Comparison of ENCODE assay signal across 23 cellular contexts in the genomic region with DNA sequence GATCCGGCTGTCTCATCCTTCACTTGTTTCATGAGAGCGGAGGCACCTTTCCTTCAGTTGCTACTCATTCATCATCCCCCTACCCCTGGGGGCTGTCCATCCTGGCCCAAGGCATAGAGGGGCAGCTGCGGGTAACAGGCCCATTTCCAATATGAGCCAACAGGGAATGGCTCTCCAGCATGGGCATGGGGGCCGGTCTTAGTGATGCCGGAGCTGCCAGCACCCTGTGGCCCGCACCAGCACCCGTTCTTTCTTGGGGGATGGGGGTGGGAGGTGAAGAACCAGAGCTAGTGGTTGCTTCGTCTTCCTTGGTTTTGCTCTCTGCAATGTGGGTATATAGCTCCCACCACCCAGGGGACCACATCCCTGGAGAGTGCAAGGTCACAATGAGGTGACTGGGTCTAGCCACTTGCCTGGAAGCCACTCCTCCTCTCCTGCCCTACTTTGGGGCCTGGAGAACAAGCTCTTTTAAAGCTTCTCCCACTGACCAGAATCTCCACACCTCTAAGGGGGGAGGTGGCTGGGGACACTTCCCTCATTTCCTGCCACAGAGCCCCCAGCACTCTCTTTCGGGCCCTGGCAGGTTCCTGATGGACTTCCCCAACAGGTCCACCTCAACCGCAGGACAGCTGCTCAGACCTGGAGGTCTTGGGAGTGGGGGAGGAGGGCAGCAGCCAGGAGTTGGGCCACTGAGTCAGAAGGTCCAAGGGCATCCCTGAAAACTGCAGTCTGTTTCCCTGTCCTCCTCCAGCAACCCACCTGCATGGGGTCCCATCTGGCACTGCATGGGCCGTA. TPM values are rescaled to one million over a fixed set of nuclear protein-coding genes. Genes with fewer than 3 reads are reported as not detected.
A peak's percentile ranks its signal among the peaks of the same experiment; 100 is the strongest.
DNase-seq lines count a peak whose midpoint lies in the region; ATAC-seq, FAIRE-seq and TF ChIP-seq lines count a peak whose summit lies in the region.
"Had no signal": no experiment of that assay in that cellular context is flagged by ENCODE, and none has a peak within 500 bp of the region (broad histone marks: within the 10 kb centered on the region; RNA-seq: fewer than 3 reads in every experiment).

No MANE protein-coding gene starts in this region.

- intact Hi-C loops in natural killer cell (cut with micrococcal nuclease), result no loop called here
- intact Hi-C loops in kidney (cut with DNase I), result no loop called here

- H3K4me1 Mint-ChIP-seq in natural killer cell treated with Interleukin-12 subunit alpha and Interleukin-12 subunit beta and Interleukin-15 and Interleukin-18, amount 100 ng/mL, for 72 hours (ENCODE audit: low read depth in 2 of 2), result peaks cover 5 to 6% of the 10 kb centered on the region in 2 donors
- peaks cover 0 to 6% of the 10 kb centered on the region in 2 donors for H3K4me1 Mint-ChIP-seq in natural killer cell

- H2AFZ ChIP-seq in neuronal stem cell (ENCODE audit: low read length), result no peak overlapping the region

- peak; percentile 44 for DNase-seq in natural killer cell treated with Interleukin-12 subunit alpha and Interleukin-12 subunit beta and Interleukin-15 and Interleukin-18, amount 100 ng/mL, for 72 hours (ENCODE audit: low spot score)
- DNase-seq in natural killer cell (no peak), kidney (peak; percentile 49), neuronal stem cell (ENCODE audit: low spot score) (no peak), urothelium cell line (ENCODE audit: low spot score) (no peak), substantia nigra (lab: John Stamatoyannopoulos, UW) (no peak), T-helper 1 cell (no peak), globus pallidus (ENCODE audit: low spot score) (no peak)
- DNase-seq: ACHN; BE2C; C1 segment of cervical spinal cord; CD4-positive, CD25-positive, alpha-beta regulatory T cell; COR-L47; DMS 273 treated with DMSO at 0.1 percent for 48 hours; DMS53; DND-41; EL; H9 had no signal

- peak overlapping the region; percentile 14 for H2AK5ac ChIP-seq in neuronal stem cell (ENCODE audit: low read depth, low read length)

- peak overlapping the region; percentile 46 for H3K18ac ChIP-seq in neuronal stem cell (ENCODE audit: low read length)

- no peak for TF ChIP-seq CTCF in natural killer cell (IDR thresholded peaks at IDR 0.05)
- no peak for TF ChIP-seq CTCF in kidney (IDR thresholded peaks at IDR 0.05; ENCODE audit: borderline replicate concordance, extremely low read depth, insufficient read depth)

- peaks cover 1% of the 10 kb centered on the region for H3K79me1 ChIP-seq in neuronal stem cell (ENCODE audit: low read depth, low read length)

- no peak for FAIRE-seq in kidney (lab: Jason Lieb, UNC)
- peak; percentile 40 for FAIRE-seq in urothelium cell line (lab: Jason Lieb, UNC)
- FAIRE-seq: A204.1, GM12878, H1 had no signal

- H3K4me2 ChIP-seq in neuronal stem cell (ENCODE audit: insufficient read depth, low read length, poor library complexity, severe bottlenecking), result no peak overlapping the region

- no peak overlapping the region for H2BK12ac ChIP-seq in neuronal stem cell (ENCODE audit: low read length)

- no peak for ATAC-seq in natural killer cell treated with Interleukin-12 subunit alpha and Interleukin-12 subunit beta and Interleukin-15 and Interleukin-18, amount 100 ng/mL, for 72 hours
- ATAC-seq in natural killer cell, result no peak
- ATAC-seq: GM12878 had no signal

- no peak overlapping the region for H3K4me3 Mint-ChIP-seq in natural killer cell treated with Interleukin-12 subunit alpha and Interleukin-12 subunit beta and Interleukin-15 and Interleukin-18, amount 100 ng/mL, for 72 hours
- H3K4me3 Mint-ChIP-seq in natural killer cell, result no peak overlapping the region
- H3K4me3 Mint-ChIP-seq: CD4-positive, CD25-positive, alpha-beta regulatory T cell; H9 had no signal

- no peak overlapping the region for H3K27ac Mint-ChIP-seq in natural killer cell treated with Interleukin-12 subunit alpha and Interleukin-12 subunit beta and Interleukin-15 and Interleukin-18, amount 100 ng/mL, for 72 hours
- no peak overlapping the region for H3K27ac Mint-ChIP-seq in natural killer cell
- H3K27ac Mint-ChIP-seq: CD8-positive, alpha-beta memory T cell; H9 had no signal

- no peaks in the 10 kb centered on the region for H3K27me3 Mint-ChIP-seq in natural killer cell treated with Interleukin-12 subunit alpha and Interleukin-12 subunit beta and Interleukin-15 and Interleukin-18, amount 100 ng/mL, for 72 hours
- H3K27me3 Mint-ChIP-seq in natural killer cell (ENCODE audit: low read depth in 2 of 2), result peaks cover 0 to 6% of the 10 kb centered on the region in 2 donors

- peaks cover 5 to 7% of the 10 kb centered on the region in 2 donors for H3K4me1 ChIP-seq in kidney (ENCODE audit: control insufficient read depth in 1 of 2, insufficient read depth in 1 of 2, low read depth in 1 of 2, low read length in 2 of 2)
- H3K4me1 ChIP-seq in neuronal stem cell (ENCODE audit: control insufficient read depth in 2 of 2, insufficient read depth in 1 of 2, low read depth in 1 of 2, low read length in 2 of 2), result peaks cover 0 to 4% of the 10 kb centered on the region in 2 donors

- H3K27ac ChIP-seq in kidney (ENCODE audit: low read depth in 2 of 2, low read length in 2 of 2), result no peak overlapping the region
- no peak overlapping the region for H3K27ac ChIP-seq in neuronal stem cell (replicated peaks; ENCODE audit: low read length)
- H3K27ac ChIP-seq in substantia nigra (ENCODE audit: low read depth, low read length, poor library complexity, severe bottlenecking), result no peak overlapping the region

- H3K14ac ChIP-seq in neuronal stem cell (ENCODE audit: low read length), result no peak overlapping the region

- H3K9me3 Mint-ChIP-seq in natural killer cell treated with Interleukin-12 subunit alpha and Interleukin-12 subunit beta and Interleukin-15 and Interleukin-18, amount 100 ng/mL, for 72 hours, result no peaks in the 10 kb centered on the region
- no peaks in the 10 kb centered on the region for H3K9me3 Mint-ChIP-seq in natural killer cell
- H3K9me3 Mint-ChIP-seq: CD4-positive, CD25-positive, alpha-beta regulatory T cell; CD8-positive, alpha-beta memory T cell; H9; IgD-negative memory B cell had no signal

- WGBS in neuronal stem cell (ENCODE audit: extremely low coverage in 2 of 2, insufficient read length in 2 of 2, insufficient replicate concordance in 1 of 2), 2 donors, result no CpG with 5 or more reads among the region's 11 CpGs

- H3K4me3 ChIP-seq in kidney (ENCODE audit: low read length in 2 of 2) (no peak overlapping the region), neuronal stem cell (ENCODE audit: low read length in 2 of 2) (no peak overlapping the region)
- H3K4me3 ChIP-seq: GM12878 had no signal

- peak overlapping the region; percentile 25 for H4K8ac ChIP-seq in neuronal stem cell (ENCODE audit: low read depth, low read length)

- H3K9ac ChIP-seq in kidney (ENCODE audit: low read length in 2 of 2) (no peak overlapping the region), neuronal stem cell (ENCODE audit: low read depth, low read length, poor library complexity) (no peak overlapping the region)

- peaks cover 0 to 14% (median 3%) of the 10 kb centered on the region in 3 experiments for H3K27me3 ChIP-seq in neuronal stem cell (ENCODE audit: control insufficient read depth in 3 of 3, insufficient read depth in 3 of 3, low read depth in 1 of 3, low read length in 3 of 3)
- H3K27me3 ChIP-seq: BE2C had no signal

- no peak overlapping the region for H3K4ac ChIP-seq in neuronal stem cell (ENCODE audit: low read length)

- no peaks in the 10 kb centered on the region for H3K36me3 ChIP-seq in kidney (ENCODE audit: control insufficient read depth in 1 of 2, insufficient read depth in 2 of 2, low read length in 2 of 2)
- no peaks in the 10 kb centered on the region for H3K36me3 ChIP-seq in neuronal stem cell (replicated peaks in 1 of 2; ENCODE audit: control insufficient read depth in 2 of 2, insufficient read depth in 2 of 2, low read length in 2 of 2)

- no peaks in the 10 kb centered on the region for H3K36me3 Mint-ChIP-seq in natural killer cell treated with Interleukin-12 subunit alpha and Interleukin-12 subunit beta and Interleukin-15 and Interleukin-18, amount 100 ng/mL, for 72 hours
- H3K36me3 Mint-ChIP-seq in natural killer cell, result no peaks in the 10 kb centered on the region

- H3K9me3 ChIP-seq in kidney (ENCODE audit: control insufficient read depth in 1 of 2, low read length in 2 of 2), result no peaks in the 10 kb centered on the region
- H3K9me3 ChIP-seq in neuronal stem cell (replicated peaks in 1 of 2; ENCODE audit: control insufficient read depth in 2 of 2, insufficient read depth in 1 of 2, low read depth in 1 of 2, low read length in 2 of 2), result no peaks in the 10 kb centered on the region
- H3K9me3 ChIP-seq: BE2C had no signal

- no peak overlapping the region for H2BK5ac ChIP-seq in neuronal stem cell (ENCODE audit: low read length)

- H2BK120ac ChIP-seq in neuronal stem cell (ENCODE audit: low read depth, low read length), result no peak overlapping the region

- no peak overlapping the region for H3K23ac ChIP-seq in neuronal stem cell (ENCODE audit: low read depth, low read length, poor library complexity)

- H4K91ac ChIP-seq in neuronal stem cell (ENCODE audit: low read depth, low read length, poor library complexity), result no peak overlapping the region

- H2BK15ac ChIP-seq in neuronal stem cell (ENCODE audit: low read length), result peak overlapping the region; percentile 50

RNA-seq across cellular contexts. Expression of gene TBX2, which starts 11.9 kb away (rescaled TPM):
- total RNA-seq in natural killer cell treated with Interleukin-12 subunit alpha and Interleukin-12 subunit beta and Interleukin-15 and Interleukin-18, amount 100 ng/mL, for 72 hours, result under 1 TPM in 1 of 2 donors, not detected in 1; 0.08 TPM
- under 1 TPM in 2 of 3 donors, not detected in 1; 0.09 to 0.23 TPM for total RNA-seq in natural killer cell
- total RNA-seq in kidney, result 66.4 TPM
- 122 TPM for polyA plus RNA-seq in kidney (ENCODE audit: insufficient read depth, low read depth, low replicate concordance)
- not detected for polyA plus RNA-seq in neuronal stem cell (2013, experiment 1 of 2)
- not detected for polyA plus RNA-seq in neuronal stem cell (2013, experiment 2 of 2)
- total RNA-seq: CD4-positive, CD25-positive, alpha-beta regulatory T cell; H1; H9 had no signal
- polyA plus RNA-seq: CD4-positive, CD25-positive, alpha-beta regulatory T cell; CD8-positive, alpha-beta memory T cell; GM12878; H1; IgD-negative memory B cell had no signal

Comparison
In these comparisons a context has a peak if more than half of its experiments do, and no peak if none do; other contexts are left out.
1. DNase-seq: peak in natural killer cell treated with Interleukin-12 subunit alpha and Interleukin-12 subunit beta and Interleukin-15 and Interleukin-18, amount 100 ng/mL, for 72 hours (single experiment) and kidney (single experiment); none in natural killer cell (single experiment), neuronal stem cell (single experiment), urothelium cell line (single experiment), substantia nigra (0 of 49), T-helper 1 cell (0 of 5) and globus pallidus (single experiment).
2. RNA of gene TBX2, which starts 11.9 kb away (total RNA-seq): 66.4 TPM in kidney (single experiment); 0.09 to 0.23 TPM in natural killer cell and 0.08 TPM in natural killer cell treated with Interleukin-12 subunit alpha and Interleukin-12 subunit beta and Interleukin-15 and Interleukin-18, amount 100 ng/mL, for 72 hours; every median in the first group is over 10 times any median in the second.